Comparison of ENCODE assay signal across 1 cellular context in genomic region chr10:109995178-109995577, GRCh38.
TF ChIP-seq lines count a peak whose summit lies in the region.

No MANE protein-coding gene starts in this region.

TF ChIP-seq in HepG2, 621 proteins besides CTCF, POLR2A, EP300 and RAD21 (continued from another document):
- no peak for TF ChIP-seq ZSCAN5A (CRISPR knock-in tag; IDR thresholded peaks at IDR 0.05; ENCODE audit: borderline replicate concordance)
- TF ChIP-seq POLR2AphosphoS2 (IDR thresholded peaks at IDR 0.05; ENCODE audit: low read depth, low read length): no peak
- TF ChIP-seq ZFP91 (CRISPR knock-in tag; IDR thresholded peaks at IDR 0.05; ENCODE audit: borderline replicate concordance): no peak
